ENCODE assay signal across 23 cellular contexts in genomic region chr14:33790996-33791395, GRCh38.
A peak's percentile ranks its signal among the peaks of the same experiment; 100 is the strongest.
DNase-seq lines count a peak whose midpoint lies in the region; ATAC-seq and TF ChIP-seq lines count a peak whose summit lies in the region.
"Had no signal": no experiment of that assay in that cellular context is flagged by ENCODE, and none has a peak within 500 bp of the region (broad histone marks: within the 10 kb centered on the region; RNA-seq: fewer than 3 reads in every experiment).

No MANE protein-coding gene starts in this region.

- H3K9me2 ChIP-seq in Karpas-422 (replicated peaks; ENCODE audit: insufficient read depth, low read length) (no peaks in the 10 kb centered on the region), GM23338 (ENCODE audit: insufficient read depth) (no peaks in the 10 kb centered on the region)

- peaks cover 82% of the 10 kb centered on the region for H3K4me1 ChIP-seq in Karpas-422 (ENCODE audit: low read length)
- H3K4me1 ChIP-seq in GM23338 (ENCODE audit: insufficient read depth): peaks cover 10% of the 10 kb centered on the region
- H3K4me1 ChIP-seq in colonic mucosa: no peaks in the 10 kb centered on the region

- no peak for ATAC-seq in stimulated activated naive CD8-positive, alpha-beta T cell treated with anti-CD3 and anti-CD28 coated beads, Interleukin-15, amount 100 ng/mL, for 72 hours
- no peak for ATAC-seq in GM23338

- H3K36me3 Mint-ChIP-seq in nephron (ENCODE audit: low read depth): peaks cover 4% of the 10 kb centered on the region
- no peaks in the 10 kb centered on the region for H3K36me3 Mint-ChIP-seq in GM23338 (ENCODE audit: low read depth)
- H3K36me3 Mint-ChIP-seq: activated naive CD8-positive, alpha-beta T cell treated with anti-CD3 and anti-CD28 coated beads, Interleukin-2, amount 10 ng/mL, durations not matched to agents 7 days and 5 days had no signal

- H2AFZ ChIP-seq in Karpas-422 (ENCODE audit: low read length): peak overlapping the region; percentile 7
- H2AFZ ChIP-seq in GM23338: no peak overlapping the region

- H3K9me3 Mint-ChIP-seq in nephron (no peaks in the 10 kb centered on the region), GM23338 (no peaks in the 10 kb centered on the region)
- no peaks in the 10 kb centered on the region for H3K9me3 Mint-ChIP-seq in stimulated activated naive CD8-positive, alpha-beta T cell treated with anti-CD3 and anti-CD28 coated beads, Interleukin-15, amount 100 ng/mL, for 72 hours
- H3K9me3 Mint-ChIP-seq: activated naive CD8-positive, alpha-beta T cell treated with anti-CD3 and anti-CD28 coated beads, Interleukin-2, amount 10 ng/mL, durations not matched to agents 7 days and 5 days; HFFc6 had no signal

- H3K4me3 ChIP-seq in H7 (ENCODE audit: insufficient read depth, low read depth, low read length): no peak overlapping the region
- H3K4me3 ChIP-seq in Karpas-422 (ENCODE audit: low read length): peak overlapping the region; percentile 22
- H3K4me3 ChIP-seq in GM23338: no peak overlapping the region
- H3K4me3 ChIP-seq in colonic mucosa: no peak overlapping the region
- H3K4me3 ChIP-seq: SK-N-MC, upper lobe of left lung had no signal

- no peaks in the 10 kb centered on the region for H3F3A ChIP-seq in GM23338 (replicated peaks; ENCODE audit: low read depth)

- no peak overlapping the region for H3K4me3 Mint-ChIP-seq in nephron
- H3K4me3 Mint-ChIP-seq in stimulated activated naive CD8-positive, alpha-beta T cell treated with anti-CD3 and anti-CD28 coated beads, Interleukin-15, amount 100 ng/mL, for 72 hours: no peak overlapping the region
- no peak overlapping the region for H3K4me3 Mint-ChIP-seq in GM23338
- H3K4me3 Mint-ChIP-seq: activated naive CD8-positive, alpha-beta T cell treated with anti-CD3 and anti-CD28 coated beads, Interleukin-2, amount 10 ng/mL, durations not matched to agents 7 days and 5 days; HFFc6 had no signal

- peak overlapping the region; percentile 15 to 33 (median 31) for H3K27ac Mint-ChIP-seq in nephron
- peak overlapping the region in 1 of 2 donors; percentile 10 for H3K27ac Mint-ChIP-seq in stimulated activated naive CD8-positive, alpha-beta T cell treated with anti-CD3 and anti-CD28 coated beads, Interleukin-15, amount 100 ng/mL, for 72 hours
- no peak overlapping the region; the same call in 1 of the 2 replicates for H3K27ac Mint-ChIP-seq in GM23338
- H3K27ac Mint-ChIP-seq: activated naive CD8-positive, alpha-beta T cell treated with anti-CD3 and anti-CD28 coated beads, Interleukin-2, amount 10 ng/mL, durations not matched to agents 7 days and 5 days; HFFc6 had no signal

- DNase-seq in Daoy (ENCODE audit: low read depth): peak; percentile 15
- peak; percentile 36 for DNase-seq in H7
- DNase-seq in Karpas-422: no peak
- no peak for DNase-seq in stimulated activated naive CD8-positive, alpha-beta T cell treated with anti-CD3 and anti-CD28 coated beads, Interleukin-15, amount 100 ng/mL, for 72 hours
- DNase-seq in GM23338 (ENCODE audit: low spot score): no peak
- no peak for DNase-seq in posterior vena cava (ENCODE audit: low spot score)
- DNase-seq in colonic mucosa: no peak
- DNase-seq: activated CD4-positive, alpha-beta T cell treated with anti-CD3 and anti-CD28 coated beads, Interleukin-2, amount 50 U/mL, for 4 hours; activated CD8-positive, alpha-beta memory T cell treated with anti-CD3 and anti-CD28 coated beads, Interleukin-2, amount 50 U/mL, for 48 hours; activated effector memory CD4-positive, alpha-beta T cell treated with Interleukin-2 at 50 U/mL for 16 hours; activated naive CD8-positive, alpha-beta T cell treated with anti-CD3 and anti-CD28 coated beads, Interleukin-2, amount 10 ng/mL, durations not matched to agents 7 days and 5 days; BE2C; COR-L47; GF-D8; head of caudate nucleus; HFFc6; NCI-H1092; NCI-H187; NCI-H526 treated with DMSO at 0.1 percent for 48 hours; upper lobe of left lung had no signal

- TF ChIP-seq CTCF in nephron (IDR thresholded peaks at IDR 0.05; ENCODE audit: unreplicated experiment in 3 of 3) (no peak), GM23338 (conservative IDR thresholded peaks at IDR 0.05; ENCODE audit: low read depth in 2 of 2) (no peak), colonic mucosa (IDR thresholded peaks at IDR 0.05) (no peak)

- no peaks in the 10 kb centered on the region for H3K36me3 ChIP-seq in H7 (replicated peaks; ENCODE audit: control insufficient read depth, insufficient read depth, low read length)
- H3K36me3 ChIP-seq in Karpas-422 (ENCODE audit: insufficient read depth, low read length): no peaks in the 10 kb centered on the region
- no peaks in the 10 kb centered on the region for H3K36me3 ChIP-seq in GM23338 (ENCODE audit: insufficient read depth)
- no peaks in the 10 kb centered on the region for H3K36me3 ChIP-seq in colonic mucosa
- H3K36me3 ChIP-seq: BE2C, upper lobe of left lung had no signal

- H4K20me1 ChIP-seq in Karpas-422 (ENCODE audit: insufficient read depth, low read depth, low read length) (no peaks in the 10 kb centered on the region), GM23338 (replicated peaks; ENCODE audit: insufficient read depth) (no peaks in the 10 kb centered on the region)

- intact Hi-C loops in posterior vena cava (cut with DNase I): loop anchor here (5.0 to 10.0 kb wide), 2 partner anchors 1214 to 1216 kb away; no protein-coding TSS in a partner anchor
- intact Hi-C loops in colonic mucosa (cut with DNase I): loop anchor here (5.0 to 10.0 kb wide), 3 partner anchors 314 to 1214 kb away; no protein-coding TSS in a partner anchor

- H3K27me3 ChIP-seq in H7 (ENCODE audit: control insufficient read depth, insufficient read depth, low read length) (no peaks in the 10 kb centered on the region), Karpas-422 (ENCODE audit: low read length) (no peaks in the 10 kb centered on the region), GM23338 (ENCODE audit: insufficient read depth) (no peaks in the 10 kb centered on the region), colonic mucosa (no peaks in the 10 kb centered on the region)
- H3K27me3 ChIP-seq: upper lobe of left lung had no signal

- H3K4me2 ChIP-seq in Karpas-422 (ENCODE audit: low read depth, low read length, poor library complexity, severe bottlenecking) (peak overlapping the region; percentile 66), GM23338 (no peak overlapping the region)

- H3K4me1 Mint-ChIP-seq in nephron (peaks cover 41% of the 10 kb centered on the region), GM23338 (peaks cover 26% of the 10 kb centered on the region)
- H3K4me1 Mint-ChIP-seq in stimulated activated naive CD8-positive, alpha-beta T cell treated with anti-CD3 and anti-CD28 coated beads, Interleukin-15, amount 100 ng/mL, for 72 hours: peaks cover 15% of the 10 kb centered on the region

- H3K9ac ChIP-seq in Karpas-422 (ENCODE audit: low read length) (peak overlapping the region; percentile 70), colonic mucosa (ENCODE audit: low read depth in 2 of 2, low read length in 2 of 2) (no peak overlapping the region)

- no peaks in the 10 kb centered on the region for H3K79me2 ChIP-seq in Karpas-422 (ENCODE audit: low read length)
- H3K79me2 ChIP-seq in GM23338 (replicated peaks; ENCODE audit: insufficient read depth): no peaks in the 10 kb centered on the region

- H3K27ac ChIP-seq in Karpas-422 (ENCODE audit: low read length) (peak overlapping the region; percentile 96), GM23338 (ENCODE audit: low read depth) (no peak overlapping the region), colonic mucosa (no peak overlapping the region)
- H3K27ac ChIP-seq: RWPE1, SK-N-MC, upper lobe of left lung had no signal

- H3K27me3 Mint-ChIP-seq in nephron (ENCODE audit: low read depth) (peaks cover 38% of the 10 kb centered on the region), GM23338 (ENCODE audit: insufficient read depth, low read depth, poor library complexity) (no peaks in the 10 kb centered on the region)
- peaks cover 48% of the 10 kb centered on the region for H3K27me3 Mint-ChIP-seq in stimulated activated naive CD8-positive, alpha-beta T cell treated with anti-CD3 and anti-CD28 coated beads, Interleukin-15, amount 100 ng/mL, for 72 hours

- H3K9me3 ChIP-seq in Karpas-422 (ENCODE audit: low read length) (no peaks in the 10 kb centered on the region), colonic mucosa (no peaks in the 10 kb centered on the region)
- H3K9me3 ChIP-seq: BE2C, upper lobe of left lung had no signal

TF ChIP-seq in GM23338, 12 proteins besides CTCF, POLR2A, EP300 and RAD21 (continues in another document):
- TF ChIP-seq STAT1 (IDR thresholded peaks at IDR 0.05; ENCODE audit: unreplicated experiment): no peak
- TF ChIP-seq REST (IDR thresholded peaks at IDR 0.05; ENCODE audit: unreplicated experiment): no peak
- TF ChIP-seq JUNB (IDR thresholded peaks at IDR 0.05; ENCODE audit: unreplicated experiment): no peak
- TF ChIP-seq EZH2phosphoT487 (IDR thresholded peaks at IDR 0.05; ENCODE audit: unreplicated experiment): no peak
- TF ChIP-seq ZNF331 (CRISPR knock-in tag; IDR thresholded peaks at IDR 0.05; ENCODE audit: low read depth): no peak

Comparison
In these comparisons a context has a peak if more than half of its experiments do, and no peak if none do; other contexts are left out.
1. DNase-seq: peak in Daoy (single experiment) and H7 (single experiment); none in Karpas-422 (single experiment), stimulated activated naive CD8-positive, alpha-beta T cell treated with anti-CD3 and anti-CD28 coated beads, Interleukin-15, amount 100 ng/mL, for 72 hours (0 of 2), GM23338 (single experiment), posterior vena cava (single experiment) and colonic mucosa (single experiment).